In the genomic region with DNA sequence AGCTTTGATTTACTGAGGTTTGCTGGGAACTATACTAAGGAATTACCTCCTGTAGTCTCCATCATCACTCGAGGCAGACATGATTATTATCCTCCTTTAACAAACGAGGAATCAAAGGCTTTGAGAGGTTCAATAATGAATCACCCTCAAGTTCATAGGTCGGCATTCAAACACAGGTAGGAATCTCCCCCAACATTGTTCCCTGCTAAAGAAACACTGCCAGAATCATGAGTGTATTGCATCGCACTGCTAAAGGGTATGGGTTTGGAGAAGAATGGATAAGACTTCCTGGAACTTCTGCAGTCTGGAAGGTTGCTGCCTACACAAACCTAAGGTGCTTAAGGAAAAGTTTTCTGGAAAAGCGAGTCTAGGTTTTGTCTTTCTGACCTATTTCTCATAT, we compare ENCODE assay signal across 17 cellular contexts.
DNase-seq lines count a peak whose midpoint lies in the region; ATAC-seq, FAIRE-seq and TF ChIP-seq lines count a peak whose summit lies in the region.
"Had no signal": no experiment of that assay in that cellular context is flagged by ENCODE, and none has a peak within 500 bp of the region (broad histone marks: within the 10 kb centered on the region; RNA-seq: fewer than 3 reads in every experiment).

No MANE protein-coding gene starts in this region.

- no peak for TF ChIP-seq CTCF in astrocyte (IDR thresholded peaks at IDR 0.05; ENCODE audit: insufficient read depth, low read depth, low read length)
- no peak for TF ChIP-seq CTCF in HepG2 (CRISPR knock-in tag; IDR thresholded peaks at IDR 0.05)
- TF ChIP-seq CTCF in kidney (IDR thresholded peaks at IDR 0.05; ENCODE audit: borderline replicate concordance, extremely low read depth, insufficient read depth) = no peak
- TF ChIP-seq CTCF in GM20000 (IDR thresholded peaks at IDR 0.05; ENCODE audit: extremely low read depth, missing control alignments) = no peak

- no peak overlapping the region for H3K9ac ChIP-seq in astrocyte (ENCODE audit: low read length)
- no peak overlapping the region for H3K9ac ChIP-seq in HepG2 (ENCODE audit: insufficient read depth, low read depth, low read length)
- no peak overlapping the region for H3K9ac ChIP-seq in skeletal muscle tissue (ENCODE audit: low read depth in 1 of 3, low read length in 3 of 3)
- no peak overlapping the region for H3K9ac ChIP-seq in kidney (ENCODE audit: low read length in 2 of 2)
- no peak overlapping the region for H3K9ac ChIP-seq in Karpas-422 (ENCODE audit: low read length)
- H3K9ac ChIP-seq: KMS-11 had no signal

- no peak for TF ChIP-seq POLR2A in HepG2 (IDR thresholded peaks at IDR 0.05; ENCODE audit: insufficient read depth in 1 of 2, low read depth in 2 of 2, low read length in 2 of 2)

- CTCF ChIA-PET in HepG2 (lab: Yijun Ruan, JAX; ENCODE audit: low intra/inter-chr PET ratio, low total read pairs) = no interaction called here

- no peak overlapping the region for H3K4me2 ChIP-seq in astrocyte (ENCODE audit: low read length)
- H3K4me2 ChIP-seq in HepG2 (ENCODE audit: low read depth, low read length) = no peak overlapping the region
- H3K4me2 ChIP-seq in Karpas-422 (ENCODE audit: low read depth, low read length, poor library complexity, severe bottlenecking) = no peak overlapping the region
- H3K4me2 ChIP-seq: KMS-11 had no signal

- H3K27ac Mint-ChIP-seq in astrocyte (ENCODE audit: unreplicated experiment) = no peak overlapping the region
- H3K27ac Mint-ChIP-seq: HFFc6 had no signal

- ATAC-seq in right cardiac atrium = no peak
- peak; percentile 71 for ATAC-seq in HepG2

- H2AFZ ChIP-seq in astrocyte (ENCODE audit: low read depth, low read length) = no peak overlapping the region
- peak overlapping the region; percentile 33 for H2AFZ ChIP-seq in HepG2 (ENCODE audit: low read length)
- no peak overlapping the region for H2AFZ ChIP-seq in Karpas-422 (ENCODE audit: low read length)

- DNase-seq in right cardiac atrium (no peak), cardiac septum (ENCODE audit: low spot score) (no peak), astrocyte (ENCODE audit: low read depth) (peak; percentile 2), HepG2 (ENCODE audit: low spot score) (peak; percentile 49), kidney (no peak), GM20000 (ENCODE audit: low spot score) (no peak), Karpas-422 (no peak)
- DNase-seq: 8988T, GDM1, HFFc6, NCI-H1417 treated with DMSO at 0.1 percent for 48 hours, NCI-H187 treated with DMSO at 0.1 percent for 48 hours, NCI-H345, NCI-H524 treated with DMSO at 0.1 percent for 48 hours had no signal

- H3K79me2 ChIP-seq in astrocyte (ENCODE audit: insufficient read depth, low read length) (no peaks in the 10 kb centered on the region), HepG2 (ENCODE audit: insufficient read depth, low read length) (no peaks in the 10 kb centered on the region), Karpas-422 (ENCODE audit: low read length) (no peaks in the 10 kb centered on the region)

- no peak for FAIRE-seq in astrocyte (lab: Jason Lieb, UNC)
- FAIRE-seq in HepG2 (lab: Jason Lieb, UNC) = no peak
- FAIRE-seq in kidney (lab: Jason Lieb, UNC) = no peak
- FAIRE-seq: H1 had no signal

- TF ChIP-seq RAD21 in HepG2 (CRISPR knock-in tag; IDR thresholded peaks at IDR 0.05) = no peak

- in situ Hi-C loops in HepG2 (cut with HindIII; ENCODE audit: extremely low pct_ligation_motif_present, low pct_unique_long_range_greater_than_20kb) = no loop called here

- H3K4me3 Mint-ChIP-seq in astrocyte (ENCODE audit: unreplicated experiment) = no peak overlapping the region
- H3K4me3 Mint-ChIP-seq: HFFc6 had no signal

- TF ChIP-seq EP300 in HepG2 (IDR thresholded peaks at IDR 0.05; ENCODE audit: low read depth in 2 of 2, low read length in 2 of 2) = no peak
- no peak for TF ChIP-seq EP300 in HepG2 (CRISPR knock-in tag; IDR thresholded peaks at IDR 0.05; ENCODE audit: borderline replicate concordance)

- H3K36me3 ChIP-seq in astrocyte (ENCODE audit: insufficient read depth, low read length) (no peaks in the 10 kb centered on the region), HepG2 (replicated peaks in 1 of 2; ENCODE audit: control insufficient read depth in 1 of 2, insufficient read depth in 2 of 2, low read length in 2 of 2) (no peaks in the 10 kb centered on the region), skeletal muscle tissue (ENCODE audit: control insufficient read depth in 3 of 3, insufficient read depth in 3 of 3, low read length in 3 of 3) (no peaks in the 10 kb centered on the region), kidney (ENCODE audit: control insufficient read depth in 1 of 2, insufficient read depth in 2 of 2, low read length in 2 of 2) (no peaks in the 10 kb centered on the region), Karpas-422 (ENCODE audit: insufficient read depth, low read length) (no peaks in the 10 kb centered on the region)

- POLR2A ChIA-PET in HepG2 (lab: Yijun Ruan, JAX) = interaction anchor here (1.1 kb wide), 1 partner anchor 260 kb away, joined by 3 read pairs; no protein-coding TSS in a partner anchor

- 59% methylated on average over 5 of the region's 5 CpGs for WGBS in right cardiac atrium
- 57% methylated on average over 5 of the region's 5 CpGs for WGBS in HepG2 (ENCODE audit: low lambda C conversion rate)

- no peaks in the 10 kb centered on the region for H3K9me3 Mint-ChIP-seq in astrocyte (ENCODE audit: unreplicated experiment)
- H3K9me3 Mint-ChIP-seq: HFFc6 had no signal

- no peaks in the 10 kb centered on the region for H3K36me3 Mint-ChIP-seq in astrocyte (ENCODE audit: low read depth, unreplicated experiment)

- intact Hi-C loops in right cardiac atrium (cut with DNase I) = no loop called here
- intact Hi-C loops in cardiac septum (cut with DNase I) = no loop called here
- intact Hi-C loops in HepG2 (cut with micrococcal nuclease; ENCODE audit: unreplicated experiment) = no loop called here
- intact Hi-C loops in kidney (cut with DNase I) = no loop called here

- H3K27me3 ChIP-seq in right cardiac atrium (ENCODE audit: control insufficient read depth, insufficient read depth) = no peaks in the 10 kb centered on the region
- H3K27me3 ChIP-seq in astrocyte (ENCODE audit: insufficient read depth, low read length) = no peaks in the 10 kb centered on the region
- H3K27me3 ChIP-seq in HepG2 (ENCODE audit: control insufficient read depth in 1 of 2, insufficient read depth in 2 of 2, low read length in 2 of 2) = no peaks in the 10 kb centered on the region
- H3K27me3 ChIP-seq in skeletal muscle tissue (ENCODE audit: control insufficient read depth in 3 of 3, insufficient read depth in 3 of 3, low read length in 3 of 3) = no peaks in the 10 kb centered on the region
- no peaks in the 10 kb centered on the region for H3K27me3 ChIP-seq in Karpas-422 (ENCODE audit: low read length)

- no peak overlapping the region for H3K4me3 ChIP-seq in right cardiac atrium (ENCODE audit: low read length)
- no peak overlapping the region for H3K4me3 ChIP-seq in astrocyte (ENCODE audit: insufficient read depth, low read depth, low read length)
- H3K4me3 ChIP-seq in HepG2 (replicated peaks in 1 of 3; ENCODE audit: insufficient read depth in 1 of 3, low read depth in 2 of 3, low read length in 3 of 3) = no peak overlapping the region
- H3K4me3 ChIP-seq in skeletal muscle tissue (ENCODE audit: low read length in 3 of 3) = no peak overlapping the region
- no peak overlapping the region for H3K4me3 ChIP-seq in kidney (ENCODE audit: low read length in 2 of 2)
- H3K4me3 ChIP-seq in Karpas-422 (ENCODE audit: low read length) = no peak overlapping the region

- H3K27me3 Mint-ChIP-seq in astrocyte (ENCODE audit: low read depth, unreplicated experiment) = no peaks in the 10 kb centered on the region

- BruUV-seq in HepG2 (replicated peaks; lab: Mats Ljungman, UMichigan) = no TSS peak

- H3K4me1 ChIP-seq in right cardiac atrium (ENCODE audit: control insufficient read depth, insufficient read depth, low read length) = no peaks in the 10 kb centered on the region
- H3K4me1 ChIP-seq in astrocyte (ENCODE audit: insufficient read depth, low read length) = no peaks in the 10 kb centered on the region
- peaks cover 41% of the 10 kb centered on the region for H3K4me1 ChIP-seq in HepG2 (ENCODE audit: insufficient read depth, low read length)
- peaks cover 0 to 4% (median 0%) of the 10 kb centered on the region in 3 donors for H3K4me1 ChIP-seq in skeletal muscle tissue (ENCODE audit: control insufficient read depth in 3 of 3, insufficient read depth in 3 of 3, low read length in 3 of 3)
- H3K4me1 ChIP-seq in kidney (ENCODE audit: control insufficient read depth in 1 of 2, insufficient read depth in 1 of 2, low read depth in 1 of 2, low read length in 2 of 2) = peaks cover 0 to 3% of the 10 kb centered on the region in 2 donors
- no peaks in the 10 kb centered on the region for H3K4me1 ChIP-seq in Karpas-422 (ENCODE audit: low read length)

- no peaks in the 10 kb centered on the region for H3K4me1 Mint-ChIP-seq in astrocyte (ENCODE audit: low read depth, unreplicated experiment)

- H4K20me1 ChIP-seq in astrocyte (ENCODE audit: insufficient read depth, low read length) = no peaks in the 10 kb centered on the region
- no peaks in the 10 kb centered on the region for H4K20me1 ChIP-seq in HepG2 (ENCODE audit: insufficient read depth, low read length)
- no peaks in the 10 kb centered on the region for H4K20me1 ChIP-seq in Karpas-422 (ENCODE audit: insufficient read depth, low read depth, low read length)

- H3K27ac ChIP-seq in right cardiac atrium (ENCODE audit: low read length) (peak overlapping the region; percentile 30), astrocyte (ENCODE audit: low read depth, low read length) (no peak overlapping the region), HepG2 (ENCODE audit: extremely low read length, insufficient read depth, low read length) (no peak overlapping the region), skeletal muscle tissue (ENCODE audit: low read depth, low read length) (peak overlapping the region; percentile 56), kidney (ENCODE audit: low read depth in 2 of 2, low read length in 2 of 2) (no peak overlapping the region), Karpas-422 (ENCODE audit: low read length) (no peak overlapping the region)
- H3K27ac ChIP-seq: KMS-11 had no signal

- H3K9me3 ChIP-seq in right cardiac atrium (ENCODE audit: control insufficient read depth, low read length) (no peaks in the 10 kb centered on the region), astrocyte (ENCODE audit: insufficient read depth, low read depth, low read length) (no peaks in the 10 kb centered on the region), HepG2 (ENCODE audit: low read length) (no peaks in the 10 kb centered on the region), skeletal muscle tissue (ENCODE audit: control insufficient read depth in 3 of 3, low read length in 3 of 3) (no peaks in the 10 kb centered on the region), kidney (ENCODE audit: control insufficient read depth in 1 of 2, low read length in 2 of 2) (no peaks in the 10 kb centered on the region), Karpas-422 (ENCODE audit: low read length) (no peaks in the 10 kb centered on the region)

- H3K9me2 ChIP-seq in Karpas-422 (replicated peaks; ENCODE audit: insufficient read depth, low read length) = no peaks in the 10 kb centered on the region

Comparison
In these comparisons a context has a peak if more than half of its experiments do, and no peak if none do; other contexts are left out.
1. DNase-seq: peak in astrocyte (single experiment) and HepG2 (single experiment); none in right cardiac atrium (0 of 3), cardiac septum (single experiment), kidney (single experiment), GM20000 (single experiment) and Karpas-422 (single experiment).
2. H3K27ac ChIP-seq: peak in right cardiac atrium (single experiment) and skeletal muscle tissue (single experiment); none in astrocyte (single experiment), HepG2 (single experiment), kidney (0 of 2) and Karpas-422 (single experiment).